Comparison of ENCODE assay signal across 28 cellular contexts in the genomic region with DNA sequence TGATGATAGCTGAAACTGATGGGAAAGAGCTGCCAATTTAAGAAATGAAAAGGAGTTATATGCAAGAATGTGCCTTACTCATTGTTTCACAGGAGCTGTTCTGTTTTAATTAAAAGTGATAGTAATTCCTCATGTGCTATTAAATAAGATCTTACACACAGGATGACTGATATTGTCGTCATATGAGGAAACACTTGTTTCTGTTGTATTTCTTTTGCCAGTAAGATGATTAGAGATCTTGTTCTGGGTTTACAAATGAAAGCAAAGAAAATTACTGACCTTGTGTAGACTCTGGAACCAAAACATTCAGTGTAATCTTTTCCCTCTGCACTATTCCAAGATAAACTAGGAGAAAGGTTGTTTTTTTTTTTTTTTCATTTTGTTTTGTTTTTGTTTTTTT.
DNase-seq lines count a peak whose midpoint lies in the region; ATAC-seq and TF ChIP-seq lines count a peak whose summit lies in the region.
"Had no signal": no experiment of that assay in that cellular context is flagged by ENCODE, and none has a peak within 500 bp of the region (broad histone marks: within the 10 kb centered on the region; RNA-seq: fewer than 3 reads in every experiment).

No MANE protein-coding gene starts in this region.

- no peaks in the 10 kb centered on the region for H3K27me3 ChIP-seq in adipocyte (replicated peaks; ENCODE audit: control insufficient read depth, insufficient read depth, low read length)
- H3K27me3 ChIP-seq in right cardiac atrium (ENCODE audit: control insufficient read depth, insufficient read depth) = no peaks in the 10 kb centered on the region
- no peaks in the 10 kb centered on the region for H3K27me3 ChIP-seq in thyroid gland
- H3K27me3 ChIP-seq: BE2C, brain microvascular endothelial cell, pancreas, transverse colon had no signal

- DNase-seq in adipocyte (ENCODE audit: low read depth) (peak; percentile 21), fibroblast of peridontal ligament (ENCODE audit: extremely low read depth) (peak; percentile 70), right cardiac atrium (no peak), thyroid gland (no peak), NCI-H2171 treated with DMSO at 0.1 percent for 48 hours (lab: John Stamatoyannopoulos, UW) (no peak)
- DNase-seq in stimulated activated naive CD4-positive, alpha-beta T cell (lab: John Stamatoyannopoulos, UW) = no peak
- no peak for DNase-seq in activated CD8-positive, alpha-beta memory T cell treated with anti-CD3 and anti-CD28 coated beads, Interleukin-2, amount 50 U/mL, for 48 hours
- DNase-seq: activated CD4-positive, alpha-beta memory T cell treated with anti-CD3 and anti-CD28 coated beads for 36 hours; activated CD8-positive, alpha-beta memory T cell treated with anti-CD3 and anti-CD28 coated beads, Interleukin-2, amount 50 U/mL, for 4 hours; activated naive CD4-positive, alpha-beta T cell treated with anti-CD3 and anti-CD28 coated beads for 36 hours; BE2C; brain microvascular endothelial cell; CD8-positive, alpha-beta T cell; DMS 273 treated with DMSO at 0.1 percent for 48 hours; EL; foreskin fibroblast; NCI-H1092; NCI-H187 treated with DMSO at 0.1 percent for 48 hours; NCI-H524; pancreas; retina; SHP77; stimulated activated CD4-positive, alpha-beta T cell treated with anti-CD3 and anti-CD28 coated beads, Interleukin-1b, Interleukin-23, amount 100 ng/mL, for 48 hours; stimulated activated naive CD8-positive, alpha-beta T cell treated with anti-CD3 and anti-CD28 coated beads, Interleukin-15, Interleukin-2, amounts not matched to agents 100 U/mL and 50 U/mL, for 24 hours; T-helper 17 cell; transverse colon had no signal

- H3K9ac ChIP-seq in adipocyte (ENCODE audit: low read length) = no peak overlapping the region

- peak; percentile 59 to 87 for ATAC-seq in right cardiac atrium
- ATAC-seq: activated CD4-positive, CD25-positive, alpha-beta regulatory T cell treated with anti-CD3 and anti-CD28 coated beads, Interleukin-2, amount 50 U/mL, for 24 hours; CD8-positive, alpha-beta T cell; K562; stimulated activated naive CD8-positive, alpha-beta T cell treated with anti-CD3 and anti-CD28 coated beads, Interleukin-15, Interleukin-2, amounts not matched to agents 100 U/mL and 50 U/mL, for 24 hours; T-helper 17 cell had no signal

- no peak for TF ChIP-seq CTCF in thyroid gland (IDR thresholded peaks at IDR 0.05)

- H3K27ac ChIP-seq in right cardiac atrium (ENCODE audit: low read length) = no peak overlapping the region
- H3K27ac ChIP-seq in thyroid gland = peak overlapping the region; percentile 35 to 85 (median 76)
- H3K27ac ChIP-seq: brain microvascular endothelial cell, pancreas had no signal

- H3K36me3 ChIP-seq in adipocyte (ENCODE audit: control insufficient read depth, insufficient read depth, low read length, severe bottlenecking) (peaks cover 16% of the 10 kb centered on the region), thyroid gland (no peaks in the 10 kb centered on the region)
- H3K36me3 ChIP-seq: BE2C, brain microvascular endothelial cell, transverse colon had no signal

- H3K9me3 ChIP-seq in adipocyte (ENCODE audit: control insufficient read depth, low read length) (no peaks in the 10 kb centered on the region), right cardiac atrium (ENCODE audit: control insufficient read depth, low read length) (no peaks in the 10 kb centered on the region), thyroid gland (no peaks in the 10 kb centered on the region)
- H3K9me3 ChIP-seq: BE2C, pancreas, transverse colon had no signal

- H3K4me3 ChIP-seq in adipocyte (ENCODE audit: low read length) (no peak overlapping the region), right cardiac atrium (ENCODE audit: low read length) (no peak overlapping the region), thyroid gland (replicated peaks in 1 of 3) (no peak overlapping the region)
- H3K4me3 ChIP-seq: K562, pancreas, transverse colon had no signal

- intact Hi-C loops in right cardiac atrium (cut with DNase I) = loop anchor here in 1 of 4 donors (5.0 kb wide), 1 partner anchor 122 kb away; the partner anchor contains the start of gene MAP3K20
- intact Hi-C loops in thyroid gland (cut with DNase I) = no loop called here

- H3K4me1 ChIP-seq in adipocyte (ENCODE audit: control insufficient read depth, insufficient read depth, low read length) (peaks cover 26% of the 10 kb centered on the region), right cardiac atrium (ENCODE audit: control insufficient read depth, insufficient read depth, low read length) (peaks cover 3% of the 10 kb centered on the region), thyroid gland (peaks cover 32 to 46% of the 10 kb centered on the region in 2 donors)
- H3K4me1 ChIP-seq: BE2C, pancreas had no signal

- 35% methylated on average over 1 of the region's 1 CpG for WGBS in right cardiac atrium
- WGBS in thyroid gland, 2 donors = 20 to 27% methylated on average over 1 of the region's 1 CpG

- no peak for TF ChIP-seq POLR2A in thyroid gland (IDR thresholded peaks at IDR 0.05)

Comparison
In these comparisons a context has a peak if more than half of its experiments do, and no peak if none do; other contexts are left out.
1. DNase-seq: peak in adipocyte (single experiment) and fibroblast of peridontal ligament (single experiment); none in right cardiac atrium (0 of 3), thyroid gland (0 of 2), NCI-H2171 treated with DMSO at 0.1 percent for 48 hours (single experiment), stimulated activated naive CD4-positive, alpha-beta T cell (0 of 6) and activated CD8-positive, alpha-beta memory T cell treated with anti-CD3 and anti-CD28 coated beads, Interleukin-2, amount 50 U/mL, for 48 hours (single experiment).